Comparison of ENCODE assay signal across 16 cellular contexts in the genomic region with DNA sequence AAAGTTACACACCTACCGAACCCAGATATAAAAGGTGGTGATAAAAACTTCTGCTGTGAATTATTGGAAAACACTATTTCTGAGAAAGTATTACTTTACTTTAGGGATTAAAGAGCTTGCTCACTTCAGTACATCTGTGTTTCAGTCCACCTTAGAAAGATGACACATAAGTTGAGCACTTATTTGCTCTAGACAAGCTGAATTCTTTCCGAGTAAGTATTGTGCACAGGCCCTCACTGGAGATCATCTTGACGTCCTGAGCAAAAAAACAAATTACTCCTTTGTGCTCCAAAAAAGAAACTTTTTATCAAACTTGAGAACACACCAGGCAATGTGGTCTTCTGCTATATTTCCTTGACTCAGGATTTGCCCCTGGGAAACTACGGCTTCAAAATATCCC.
DNase-seq lines count a peak whose midpoint lies in the region; TF ChIP-seq lines count a peak whose summit lies in the region.
"Had no signal": no experiment of that assay in that cellular context is flagged by ENCODE, and none has a peak within 500 bp of the region (broad histone marks: within the 10 kb centered on the region; RNA-seq: fewer than 3 reads in every experiment).

No MANE protein-coding gene starts in this region.

- TF ChIP-seq POLR2A in testis (IDR thresholded peaks at IDR 0.05) = no peak

- no peaks in the 10 kb centered on the region for H3K4me1 ChIP-seq in testis
- H3K4me1 ChIP-seq: A549; BLaER1 treated with 17β-estradiol and CSF1 and Interleukin-3, amounts not matched to agents 10 nM and 100 nM; Caco-2 had no signal

- no peak overlapping the region for H3K27ac ChIP-seq in testis
- H3K27ac ChIP-seq: 22Rv1; A549; BLaER1 treated with 17β-estradiol and CSF1 and Interleukin-3, amounts not matched to agents 10 nM and 100 nM; C4-2B had no signal

- intact Hi-C loops in testis (cut with DNase I; ENCODE audit: low total_unique reads) = no loop called here

- no peak for TF ChIP-seq CTCF in testis (IDR thresholded peaks at IDR 0.05)

- H3K36me3 ChIP-seq in testis (ENCODE audit: low read depth, missing control alignments) = no peaks in the 10 kb centered on the region
- H3K36me3 ChIP-seq: BLaER1 treated with 17β-estradiol and CSF1 and Interleukin-3, amounts not matched to agents 10 nM and 100 nM had no signal

- no peaks in the 10 kb centered on the region for H3K9me3 ChIP-seq in testis
- H3K9me3 ChIP-seq: A549; BLaER1 treated with 17β-estradiol and CSF1 and Interleukin-3, amounts not matched to agents 10 nM and 100 nM; Caco-2 had no signal

- no peaks in the 10 kb centered on the region for H3K27me3 ChIP-seq in testis
- H3K27me3 ChIP-seq: BLaER1 treated with 17β-estradiol and CSF1 and Interleukin-3, amounts not matched to agents 10 nM and 100 nM had no signal

- no peak overlapping the region for H3K4me3 ChIP-seq in testis
- H3K4me3 ChIP-seq: A549; BLaER1 treated with 17β-estradiol and CSF1 and Interleukin-3, amounts not matched to agents 10 nM and 100 nM; GM12878 had no signal

- 63 to 69% methylated on average over 4 of the region's 4 CpGs for WGBS in testis, 2 donors

- DNase-seq in amniotic epithelial cell (ENCODE audit: low read depth) = peak; percentile 42
- DNase-seq in astrocyte of the hippocampus (ENCODE audit: low read depth, low spot score) = peak; percentile 9
- peak; percentile 20 for DNase-seq in testis
- no peak for DNase-seq in stimulated activated CD4-positive, alpha-beta T cell treated with anti-CD3 and anti-CD28 coated beads, Interleukin-2, amount 100 ng/mL, for 48 hours
- no peak for DNase-seq in GF-D8 (lab: John Stamatoyannopoulos, UW)
- DNase-seq: AML-193; Caco-2; Calu3; CD4-positive, alpha-beta T cell; CD8-positive, alpha-beta T cell; DMS79 treated with DMSO at 0.1 percent for 48 hours had no signal

Comparison
In these comparisons a context has a peak if more than half of its experiments do, and no peak if none do; other contexts are left out.
1. DNase-seq: peak in amniotic epithelial cell (single experiment), astrocyte of the hippocampus (single experiment) and testis (single experiment); none in stimulated activated CD4-positive, alpha-beta T cell treated with anti-CD3 and anti-CD28 coated beads, Interleukin-2, amount 100 ng/mL, for 48 hours (0 of 2) and GF-D8 (single experiment).